In genomic region chr7:149144436-149144922, GRCh38 we compare ENCODE assay signal across 1 cellular context. TPM values are rescaled to one million over a fixed set of nuclear protein-coding genes. Genes with fewer than 3 reads are reported as not detected.
"Had no signal": no experiment of that assay in that cellular context is flagged by ENCODE, and none has a peak within 500 bp of the region (broad histone marks: within the 10 kb centered on the region; RNA-seq: fewer than 3 reads in every experiment).

No MANE protein-coding gene starts in this region.

RNA-seq across cellular contexts. Expression of gene ZNF425, which starts 18.4 kb away (rescaled TPM):
- total RNA-seq: ascending aorta had no signal
